ENCODE assay signal across 1 cellular context in the genomic region with DNA sequence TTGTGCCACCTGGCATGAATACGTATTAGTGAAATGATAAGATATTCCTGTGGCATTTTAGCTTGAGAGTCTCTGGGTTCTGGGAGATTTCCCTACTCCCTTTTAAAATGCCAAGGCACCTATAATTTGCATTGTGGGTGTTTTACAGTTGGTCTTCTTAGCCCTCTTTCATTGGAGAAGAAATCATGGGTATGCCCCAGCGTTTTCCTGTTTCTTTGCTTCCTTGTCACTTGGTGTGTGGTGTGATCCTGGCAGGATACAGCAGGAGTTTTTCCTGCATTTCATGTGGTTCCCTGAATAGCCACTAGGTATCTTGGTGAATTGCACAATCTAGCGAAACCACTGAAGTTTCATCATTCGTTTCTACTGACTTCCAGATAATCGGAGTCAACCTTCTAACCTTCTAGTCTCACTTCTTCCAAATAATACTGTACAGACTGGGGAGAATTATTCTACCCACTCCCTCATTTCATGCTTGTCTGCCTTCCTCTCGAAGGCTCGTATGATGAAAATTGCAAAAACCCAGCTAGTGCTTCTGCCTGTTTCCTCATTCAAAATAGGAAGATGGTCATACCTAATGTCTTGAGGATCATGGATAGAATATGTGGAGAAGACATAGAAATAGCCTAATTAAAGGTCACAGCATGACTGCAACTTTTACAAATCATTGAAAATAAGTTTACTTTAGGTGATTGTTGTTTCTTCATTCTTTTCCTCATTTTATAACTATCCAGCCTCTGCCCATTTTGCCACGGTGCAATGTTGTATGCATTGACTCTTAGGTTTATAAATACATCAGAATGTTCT.
TF ChIP-seq lines count a peak whose summit lies in the region.

No MANE protein-coding gene starts in this region.

TF ChIP-seq in HCT116, 20 proteins besides CTCF, POLR2A, EP300 and RAD21 (continued from another document):
- TF ChIP-seq, protein P1, sequence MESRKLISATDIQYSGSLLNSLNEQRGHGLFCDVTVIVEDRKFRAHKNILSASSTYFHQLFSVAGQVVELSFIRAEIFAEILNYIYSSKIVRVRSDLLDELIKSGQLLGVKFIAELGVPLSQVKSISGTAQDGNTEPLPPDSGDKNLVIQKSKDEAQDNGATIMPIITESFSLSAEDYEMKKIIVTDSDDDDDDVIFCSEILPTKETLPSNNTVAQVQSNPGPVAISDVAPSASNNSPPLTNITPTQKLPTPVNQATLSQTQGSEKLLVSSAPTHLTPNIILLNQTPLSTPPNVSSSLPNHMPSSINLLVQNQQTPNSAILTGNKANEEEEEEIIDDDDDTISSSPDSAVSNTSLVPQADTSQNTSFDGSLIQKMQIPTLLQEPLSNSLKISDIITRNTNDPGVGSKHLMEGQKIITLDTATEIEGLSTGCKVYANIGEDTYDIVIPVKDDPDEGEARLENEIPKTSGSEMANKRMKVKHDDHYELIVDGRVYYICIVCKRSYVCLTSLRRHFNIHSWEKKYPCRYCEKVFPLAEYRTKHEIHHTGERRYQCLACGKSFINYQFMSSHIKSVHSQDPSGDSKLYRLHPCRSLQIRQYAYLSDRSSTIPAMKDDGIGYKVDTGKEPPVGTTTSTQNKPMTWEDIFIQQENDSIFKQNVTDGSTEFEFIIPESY (IDR thresholded peaks at IDR 0.05; ENCODE audit: extremely low read depth, insufficient replicate concordance, low read length) = no peak
- TF ChIP-seq EZH2 (IDR thresholded peaks at IDR 0.05) (no peak), CBX3 (IDR thresholded peaks at IDR 0.05; ENCODE audit: low read depth) (no peak), JUND (IDR thresholded peaks at IDR 0.05) (no peak), ZFX (IDR thresholded peaks at IDR 0.05) (no peak), CEBPB (IDR thresholded peaks at IDR 0.05; ENCODE audit: low read depth) (no peak), ZNF274 (IDR thresholded peaks at IDR 0.05; ENCODE audit: low read depth, low read length) (no peak), TCF7L2 (IDR thresholded peaks at IDR 0.05; ENCODE audit: borderline replicate concordance, extremely low read depth, insufficient read depth, insufficient read length) (no peak), REST (IDR thresholded peaks at IDR 0.05; ENCODE audit: low read depth) (no peak)
- TF ChIP-seq, protein P2, sequence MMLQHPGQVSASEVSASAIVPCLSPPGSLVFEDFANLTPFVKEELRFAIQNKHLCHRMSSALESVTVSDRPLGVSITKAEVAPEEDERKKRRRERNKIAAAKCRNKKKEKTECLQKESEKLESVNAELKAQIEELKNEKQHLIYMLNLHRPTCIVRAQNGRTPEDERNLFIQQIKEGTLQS (IDR thresholded peaks at IDR 0.05) = no peak
TF ChIP-seq in HCT116: peak in this region for 0.
